ENCODE assay signal across 16 cellular contexts in genomic region chr11:35750315-35750714, GRCh38.
DNase-seq lines count a peak whose midpoint lies in the region; ATAC-seq and TF ChIP-seq lines count a peak whose summit lies in the region.
"Had no signal": no experiment of that assay in that cellular context is flagged by ENCODE, and none has a peak within 500 bp of the region (broad histone marks: within the 10 kb centered on the region; RNA-seq: fewer than 3 reads in every experiment).

No MANE protein-coding gene starts in this region.

- no peak overlapping the region for H3K14ac ChIP-seq in mesenchymal stem cell (ENCODE audit: low read length in 2 of 2)

- no peaks in the 10 kb centered on the region for H3K36me3 ChIP-seq in Karpas-422 (ENCODE audit: insufficient read depth, low read length)
- H3K36me3 ChIP-seq in hepatocyte (replicated peaks; ENCODE audit: insufficient read depth, low read depth): no peaks in the 10 kb centered on the region
- H3K36me3 ChIP-seq in right lobe of liver: no peaks in the 10 kb centered on the region
- peaks cover 0 to 10% of the 10 kb centered on the region in 2 experiments for H3K36me3 ChIP-seq in mesenchymal stem cell (ENCODE audit: control insufficient read depth in 1 of 2, insufficient read depth in 2 of 2, low read depth in 1 of 2, low read length in 2 of 2)
- peaks cover 0 to 8% (median 0%) of the 10 kb centered on the region in 6 donors for H3K36me3 ChIP-seq in spleen
- H3K36me3 ChIP-seq: HAP-1 had no signal

- H2BK12ac ChIP-seq in mesenchymal stem cell (ENCODE audit: low read length in 2 of 2): no peak overlapping the region

- H3K4me3 ChIP-seq in Karpas-422 (ENCODE audit: low read length): no peak overlapping the region
- H3K4me3 ChIP-seq in hepatocyte: no peak overlapping the region
- no peak overlapping the region for H3K4me3 ChIP-seq in right lobe of liver
- H3K4me3 ChIP-seq in mesenchymal stem cell (ENCODE audit: insufficient read depth in 1 of 2, low read depth in 1 of 2, low read length in 2 of 2): no peak overlapping the region
- no peak overlapping the region for H3K4me3 ChIP-seq in spleen
- H3K4me3 ChIP-seq: BLaER1, GM23248, HAP-1 had no signal

- H3K9me3 ChIP-seq in Karpas-422 (ENCODE audit: low read length) (no peaks in the 10 kb centered on the region), hepatocyte (ENCODE audit: low read depth) (no peaks in the 10 kb centered on the region), right lobe of liver (no peaks in the 10 kb centered on the region), mesenchymal stem cell (ENCODE audit: control insufficient read depth, low read length) (no peaks in the 10 kb centered on the region), spleen (peaks cover 0 to 7% (median 0%) of the 10 kb centered on the region in 8 donors)
- H3K9me3 ChIP-seq: HAP-1 had no signal

- no peak overlapping the region for H2BK120ac ChIP-seq in mesenchymal stem cell (ENCODE audit: low read depth, low read length)

- H3K4me1 ChIP-seq in Karpas-422 (ENCODE audit: low read length) (no peaks in the 10 kb centered on the region), hepatocyte (ENCODE audit: insufficient read depth) (peaks cover 21% of the 10 kb centered on the region), right lobe of liver (peaks cover 0 to 44% (median 13%) of the 10 kb centered on the region in 4 donors), mesenchymal stem cell (ENCODE audit: control insufficient read depth, insufficient read depth, low read depth, low read length) (peaks cover 5% of the 10 kb centered on the region), spleen (no peaks in the 10 kb centered on the region)
- H3K4me1 ChIP-seq: BLaER1, HAP-1 had no signal

- no peak overlapping the region for H3K9ac ChIP-seq in Karpas-422 (ENCODE audit: low read length)
- H3K9ac ChIP-seq in mesenchymal stem cell (ENCODE audit: low read length): no peak overlapping the region
- H3K9ac ChIP-seq: BLaER1, GM23248 had no signal

- no peak overlapping the region for H4K91ac ChIP-seq in mesenchymal stem cell (ENCODE audit: low read length)

- H2AFZ ChIP-seq in Karpas-422 (ENCODE audit: low read length) (no peak overlapping the region), hepatocyte (no peak overlapping the region), mesenchymal stem cell (ENCODE audit: low read depth, low read length) (no peak overlapping the region)
- H2AFZ ChIP-seq: GM23248 had no signal

- H3K18ac ChIP-seq in mesenchymal stem cell (ENCODE audit: low read depth in 1 of 2, low read length in 2 of 2): no peak overlapping the region

- H2BK5ac ChIP-seq in mesenchymal stem cell (ENCODE audit: low read depth, low read length, poor library complexity, severe bottlenecking): no peak overlapping the region

- TF ChIP-seq POLR2A in right lobe of liver (IDR thresholded peaks at IDR 0.05) (no peak), spleen (IDR thresholded peaks at IDR 0.05) (no peak)

- TF ChIP-seq CTCF in hepatocyte (IDR thresholded peaks at IDR 0.05; ENCODE audit: poor library complexity): no peak
- no peak for TF ChIP-seq CTCF in right lobe of liver (IDR thresholded peaks at IDR 0.05)
- no peak for TF ChIP-seq CTCF in spleen (IDR thresholded peaks at IDR 0.05 in 8 of 11, conservative IDR thresholded peaks at IDR 0.05 in 3 of 11)

- H3K4me2 ChIP-seq in Karpas-422 (ENCODE audit: low read depth, low read length, poor library complexity, severe bottlenecking): no peak overlapping the region
- H3K4me2 ChIP-seq in hepatocyte: no peak overlapping the region
- H3K4me2 ChIP-seq in mesenchymal stem cell (ENCODE audit: low read length, poor library complexity, severe bottlenecking): no peak overlapping the region
- H3K4me2 ChIP-seq: BLaER1 had no signal

- intact Hi-C loops in right lobe of liver (cut with DNase I): no loop called here
- intact Hi-C loops in spleen (cut with DNase I; ENCODE audit: low total_unique reads): no loop called here

- peaks cover 14% of the 10 kb centered on the region for H3K79me1 ChIP-seq in mesenchymal stem cell (replicated peaks; ENCODE audit: low read length, poor library complexity, severe bottlenecking)

- no peak overlapping the region for H4K8ac ChIP-seq in mesenchymal stem cell (ENCODE audit: low read length)

- H3K79me2 ChIP-seq in Karpas-422 (ENCODE audit: low read length) (no peaks in the 10 kb centered on the region), hepatocyte (peaks cover 11% of the 10 kb centered on the region)

- WGBS in hepatocyte (ENCODE audit: low lambda C conversion rate, missing lambda C conversion rate): 77% methylated on average over 2 of the region's 2 CpGs
- WGBS in right lobe of liver (ENCODE audit: insufficient coverage, low coverage, low lambda C conversion rate, missing lambda C conversion rate): 56% methylated on average over 2 of the region's 2 CpGs
- WGBS in mesenchymal stem cell: 100% methylated on average over 1 of the region's 2 CpGs
- WGBS in spleen, 5 donors: 47 to 99% (median 94%) methylated on average over 2 of the region's 2 CpGs

- no peak overlapping the region for H3K23ac ChIP-seq in mesenchymal stem cell (ENCODE audit: low read length in 2 of 2)

- H3K27me3 ChIP-seq in Karpas-422 (ENCODE audit: low read length) (no peaks in the 10 kb centered on the region), hepatocyte (no peaks in the 10 kb centered on the region), right lobe of liver (no peaks in the 10 kb centered on the region), mesenchymal stem cell (ENCODE audit: control insufficient read depth in 1 of 2, insufficient read depth in 1 of 2, low read length in 2 of 2) (no peaks in the 10 kb centered on the region), spleen (replicated peaks in 1 of 7) (no peaks in the 10 kb centered on the region)
- H3K27me3 ChIP-seq: BLaER1 had no signal

- 0 out of 2 replicates have a peak, but pooled peaks cover 3% of the 10 kb centered on the region for H4K20me1 ChIP-seq in Karpas-422 (ENCODE audit: insufficient read depth, low read depth, low read length)
- no peaks in the 10 kb centered on the region for H4K20me1 ChIP-seq in hepatocyte (ENCODE audit: insufficient read depth, poor library complexity, severe bottlenecking)

- DNase-seq in Karpas-422: peak; percentile 31
- peak; percentile 30 for DNase-seq in hepatocyte (ENCODE audit: low spot score)
- no peak for DNase-seq in right lobe of liver
- DNase-seq in mesenchymal stem cell: no peak
- DNase-seq in spleen: no peak
- DNase-seq in DMS 273 (lab: John Stamatoyannopoulos, UW; ENCODE audit: unreplicated experiment): no peak
- DNase-seq: 8988T; CD4-positive, alpha-beta memory T cell; DMS79 treated with DMSO at 0.1 percent for 48 hours; GF-D8; IMR-90 had no signal

- H2BK15ac ChIP-seq in mesenchymal stem cell (ENCODE audit: low read depth, poor library complexity, severe bottlenecking): no peak overlapping the region

- H3K4ac ChIP-seq in mesenchymal stem cell (ENCODE audit: low read depth in 1 of 2, low read length in 2 of 2): no peak overlapping the region

- no peaks in the 10 kb centered on the region for H3K9me2 ChIP-seq in Karpas-422 (replicated peaks; ENCODE audit: insufficient read depth, low read length)
- H3K9me2 ChIP-seq in hepatocyte (replicated peaks; ENCODE audit: insufficient read depth): no peaks in the 10 kb centered on the region

- ATAC-seq in right lobe of liver (peak; percentile 36 to 81 (median 68)), HG03025 (IDR thresholded peaks at IDR 0.05; ENCODE audit: low FRiP score, unreplicated experiment) (no peak)

- no peak overlapping the region for H2AK5ac ChIP-seq in mesenchymal stem cell (ENCODE audit: low read length, severe bottlenecking)

- H3K27ac ChIP-seq in Karpas-422 (ENCODE audit: low read length): no peak overlapping the region
- peak overlapping the region; percentile 66 for H3K27ac ChIP-seq in hepatocyte
- peak overlapping the region in 1 of 3 donors; percentile 42 for H3K27ac ChIP-seq in right lobe of liver
- H3K27ac ChIP-seq in mesenchymal stem cell (ENCODE audit: low read length, poor library complexity, severe bottlenecking): no peak overlapping the region
- H3K27ac ChIP-seq in spleen: no peak overlapping the region
- H3K27ac ChIP-seq: BLaER1, GM23248, HL-60 had no signal

Comparison
In these comparisons a context has a peak if more than half of its experiments do, and no peak if none do; other contexts are left out.
1. DNase-seq: peak in Karpas-422 (single experiment) and hepatocyte (single experiment); none in right lobe of liver (0 of 3), mesenchymal stem cell (single experiment), spleen (single experiment) and DMS 273 (single experiment).